12 cellular contexts compared by ENCODE assay signal in the genomic region with DNA sequence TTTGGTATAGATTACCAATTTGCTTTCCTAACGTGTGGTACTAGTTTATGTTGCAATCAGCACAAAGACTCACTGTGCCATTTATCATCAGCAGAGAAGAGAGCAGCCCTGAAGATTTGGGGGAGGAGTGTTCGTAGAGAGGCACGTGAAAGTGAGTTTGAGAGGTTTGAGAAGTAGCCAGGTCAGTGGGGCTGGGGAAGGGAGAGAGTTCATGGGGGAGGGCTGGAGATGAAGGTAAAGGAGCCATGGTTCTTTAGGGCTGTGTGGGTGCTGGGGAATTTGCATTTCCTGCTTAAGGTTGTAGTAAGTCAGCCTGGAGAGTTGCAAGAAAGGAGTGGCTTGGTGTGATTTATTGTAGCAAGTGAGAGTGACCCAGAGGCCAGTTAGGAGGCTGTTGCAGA.
DNase-seq lines count a peak whose midpoint lies in the region; ATAC-seq, FAIRE-seq and TF ChIP-seq lines count a peak whose summit lies in the region.
"Had no signal": no experiment of that assay in that cellular context is flagged by ENCODE, and none has a peak within 500 bp of the region (broad histone marks: within the 10 kb centered on the region; RNA-seq: fewer than 3 reads in every experiment).

No MANE protein-coding gene starts in this region.

- H3K9me3 ChIP-seq in HepG2 (ENCODE audit: low read length) (no peaks in the 10 kb centered on the region), right lobe of liver (no peaks in the 10 kb centered on the region), iPS-18a (ENCODE audit: control insufficient read depth, low read depth, low read length) (no peaks in the 10 kb centered on the region)
- H3K9me3 ChIP-seq: gastroesophageal sphincter, ovary had no signal

- POLR2A ChIA-PET in HepG2 (lab: Yijun Ruan, JAX), result no interaction called here

- TF ChIP-seq RAD21 in HepG2 (CRISPR knock-in tag; IDR thresholded peaks at IDR 0.05), result no peak

- no peak overlapping the region for H2AFZ ChIP-seq in HepG2 (ENCODE audit: low read length)

- in situ Hi-C loops in HepG2 (cut with HindIII; ENCODE audit: extremely low pct_ligation_motif_present, low pct_unique_long_range_greater_than_20kb), result no loop called here
- in situ Hi-C loops in SK-MEL-5 (cut with HindIII; ENCODE audit: low pct_unique_long_range_greater_than_20kb, low sequenced_read_pairs), result no loop called here

- no peaks in the 10 kb centered on the region for H4K20me1 ChIP-seq in HepG2 (ENCODE audit: insufficient read depth, low read length)

- H3K27me3 ChIP-seq in HepG2 (ENCODE audit: control insufficient read depth in 1 of 2, insufficient read depth in 2 of 2, low read length in 2 of 2), result no peaks in the 10 kb centered on the region
- no peaks in the 10 kb centered on the region for H3K27me3 ChIP-seq in right lobe of liver
- no peaks in the 10 kb centered on the region for H3K27me3 ChIP-seq in iPS-18a (ENCODE audit: control insufficient read depth, insufficient read depth, low read length)
- H3K27me3 ChIP-seq: gastroesophageal sphincter, ovary had no signal

- TF ChIP-seq POLR2A in HepG2 (IDR thresholded peaks at IDR 0.05; ENCODE audit: insufficient read depth in 1 of 2, low read depth in 2 of 2, low read length in 2 of 2) (no peak), right lobe of liver (IDR thresholded peaks at IDR 0.05) (no peak)

- CTCF ChIA-PET in HepG2 (lab: Yijun Ruan, JAX; ENCODE audit: low intra/inter-chr PET ratio, low total read pairs), result no interaction called here

- no peak for TF ChIP-seq EP300 in HepG2 (IDR thresholded peaks at IDR 0.05; ENCODE audit: low read depth in 2 of 2, low read length in 2 of 2)
- TF ChIP-seq EP300 in HepG2 (CRISPR knock-in tag; IDR thresholded peaks at IDR 0.05; ENCODE audit: borderline replicate concordance), result no peak

- TF ChIP-seq CTCF in HepG2 (CRISPR knock-in tag; IDR thresholded peaks at IDR 0.05) (no peak), right lobe of liver (IDR thresholded peaks at IDR 0.05) (no peak)

- H3K36me3 ChIP-seq in HepG2 (replicated peaks in 1 of 2; ENCODE audit: control insufficient read depth in 1 of 2, insufficient read depth in 2 of 2, low read length in 2 of 2) (no peaks in the 10 kb centered on the region), right lobe of liver (no peaks in the 10 kb centered on the region), iPS-18a (ENCODE audit: control insufficient read depth, low read depth, low read length) (no peaks in the 10 kb centered on the region)
- H3K36me3 ChIP-seq: gastroesophageal sphincter, ovary had no signal

- no peaks in the 10 kb centered on the region for H3K79me2 ChIP-seq in HepG2 (ENCODE audit: insufficient read depth, low read length)

- H3K27ac ChIP-seq in HepG2 (ENCODE audit: extremely low read length, insufficient read depth, low read length) (no peak overlapping the region), right lobe of liver (no peak overlapping the region), iPS-18a (ENCODE audit: low read length) (no peak overlapping the region)
- H3K27ac ChIP-seq: ovary had no signal

- no peak overlapping the region for H3K4me2 ChIP-seq in HepG2 (ENCODE audit: low read depth, low read length)

- ATAC-seq in HepG2, result no peak
- no peak for ATAC-seq in right lobe of liver
- ATAC-seq in HG03045 (IDR thresholded peaks at IDR 0.05; ENCODE audit: unreplicated experiment), result no peak
- no peak for ATAC-seq in GM18873 (IDR thresholded peaks at IDR 0.05; ENCODE audit: low FRiP score, unreplicated experiment)
- ATAC-seq: gastroesophageal sphincter had no signal

- H3K4me3 ChIP-seq in HepG2 (replicated peaks in 1 of 3; ENCODE audit: insufficient read depth in 1 of 3, low read depth in 2 of 3, low read length in 3 of 3) (no peak overlapping the region), right lobe of liver (no peak overlapping the region), iPS-18a (ENCODE audit: low read length) (peak overlapping the region; percentile 0)
- H3K4me3 ChIP-seq: gastroesophageal sphincter, ovary had no signal

- H3K4me1 ChIP-seq in HepG2 (ENCODE audit: insufficient read depth, low read length), result peaks cover 13% of the 10 kb centered on the region
- no peaks in the 10 kb centered on the region for H3K4me1 ChIP-seq in right lobe of liver
- peaks cover 23% of the 10 kb centered on the region for H3K4me1 ChIP-seq in iPS-18a (ENCODE audit: control insufficient read depth, low read depth, low read length)

- no peak for FAIRE-seq in HepG2 (lab: Jason Lieb, UNC)

- BruUV-seq in HepG2 (replicated peaks; lab: Mats Ljungman, UMichigan), result no TSS peak

- H3K9ac ChIP-seq in HepG2 (ENCODE audit: insufficient read depth, low read depth, low read length) (no peak overlapping the region), iPS-18a (ENCODE audit: low read length) (no peak overlapping the region)

- DNase-seq in HepG2 (ENCODE audit: low spot score), result no peak
- DNase-seq in right lobe of liver, result no peak
- peak; percentile 56 for DNase-seq in SK-MEL-5 (ENCODE audit: low read depth, low spot score)
- no peak for DNase-seq in T-helper 1 cell
- no peak for DNase-seq in activated CD4-positive, alpha-beta T cell treated with anti-CD3 and anti-CD28 coated beads, Interleukin-2, amount 50 U/mL, for 48 hours
- DNase-seq: activated effector memory CD4-positive, alpha-beta T cell treated with anti-CD3 and anti-CD28 coated beads, Interleukin-2, amount 50 U/mL, for 16 hours; NCI-H1930 had no signal

- intact Hi-C loops in HepG2 (cut with micrococcal nuclease; ENCODE audit: unreplicated experiment), result no loop called here
- intact Hi-C loops in right lobe of liver (cut with DNase I), result no loop called here

- 62% methylated on average over 3 of the region's 3 CpGs for WGBS in HepG2 (ENCODE audit: low lambda C conversion rate)
- whole genome bisulfite sequencing in right lobe of liver (ENCODE audit: insufficient coverage, low coverage, low lambda C conversion rate, missing lambda C conversion rate), result 65% methylated on average over 3 of the region's 3 CpGs

TF ChIP-seq in HepG2, 621 proteins besides CTCF, POLR2A, EP300 and RAD21:
- TF ChIP-seq SOX5 (CRISPR knock-in tag; IDR thresholded peaks at IDR 0.05; ENCODE audit: borderline replicate concordance), result no peak
- TF ChIP-seq CEBPB (IDR thresholded peaks at IDR 0.05; ENCODE audit: borderline replicate concordance, low read depth, low read length), result 0 out of 2 replicates have a peak, but pooled peaks have one; percentile 2
